Comparison of ENCODE assay signal across 12 cellular contexts in the genomic region with DNA sequence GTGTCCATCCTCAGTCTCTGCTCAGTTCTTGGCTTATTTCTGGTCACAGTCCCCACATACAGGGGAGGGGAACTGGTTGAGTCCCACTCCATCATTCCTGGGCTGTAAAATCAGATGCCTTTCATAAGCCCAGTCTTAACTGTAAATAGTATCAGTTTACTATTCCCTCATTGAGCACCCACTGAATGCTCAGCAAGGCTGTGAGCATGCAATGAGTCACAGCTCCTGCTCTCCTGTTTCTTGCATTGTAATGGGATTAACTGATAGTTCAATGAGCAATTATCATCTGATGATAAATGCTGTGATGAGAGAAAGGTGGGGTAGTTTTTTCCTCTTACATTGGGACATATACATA.
DNase-seq lines count a peak whose midpoint lies in the region; ATAC-seq and TF ChIP-seq lines count a peak whose summit lies in the region.
"Had no signal": no experiment of that assay in that cellular context is flagged by ENCODE, and none has a peak within 500 bp of the region (broad histone marks: within the 10 kb centered on the region; RNA-seq: fewer than 3 reads in every experiment).

No MANE protein-coding gene starts in this region.

- H2BK5ac ChIP-seq in mesendoderm (ENCODE audit: low read length): no peak overlapping the region

- H3K27ac Mint-ChIP-seq in dendritic cell treated with granulocyte-macrophage colony-stimulating factor and Interleukin-4, amounts not matched to agents 40 ng/mL and 50 ng/mL, for 4 days: peak overlapping the region; percentile 60

- no peak overlapping the region for H4K5ac ChIP-seq in mesendoderm (ENCODE audit: low read length)

- no peak overlapping the region for H3K4me3 Mint-ChIP-seq in dendritic cell treated with granulocyte-macrophage colony-stimulating factor and Interleukin-4, amounts not matched to agents 40 ng/mL and 50 ng/mL, for 4 days

- H3K4me3 ChIP-seq in BE2C (ENCODE audit: low read depth, low read length) (peak overlapping the region; percentile 8), mesendoderm (ENCODE audit: low read length) (no peak overlapping the region)
- H3K4me3 ChIP-seq: prostate gland, transverse colon had no signal

- peaks cover 55% of the 10 kb centered on the region for H3K4me1 Mint-ChIP-seq in dendritic cell treated with granulocyte-macrophage colony-stimulating factor and Interleukin-4, amounts not matched to agents 40 ng/mL and 50 ng/mL, for 4 days (ENCODE audit: low read depth)

- no peak overlapping the region for H3K9ac ChIP-seq in mesendoderm (ENCODE audit: low read length)

- no peak overlapping the region for H3K18ac ChIP-seq in mesendoderm (ENCODE audit: low read length)

- no peaks in the 10 kb centered on the region for H3K79me1 ChIP-seq in mesendoderm (ENCODE audit: low read length)

- H3K79me2 ChIP-seq in mesendoderm (ENCODE audit: control insufficient read depth, insufficient read depth, low read length): no peaks in the 10 kb centered on the region

- no peak overlapping the region for H4K8ac ChIP-seq in mesendoderm (ENCODE audit: low read depth, low read length)

- no peaks in the 10 kb centered on the region for H3K36me3 Mint-ChIP-seq in dendritic cell treated with granulocyte-macrophage colony-stimulating factor and Interleukin-4, amounts not matched to agents 40 ng/mL and 50 ng/mL, for 4 days (ENCODE audit: low read depth)

- H3K4ac ChIP-seq in mesendoderm (ENCODE audit: low read depth, low read length): no peak overlapping the region

- no peaks in the 10 kb centered on the region for H3K36me3 ChIP-seq in BE2C
- no peaks in the 10 kb centered on the region for H3K36me3 ChIP-seq in mesendoderm (ENCODE audit: control insufficient read depth, insufficient read depth, low read length)
- H3K36me3 ChIP-seq: prostate gland, transverse colon had no signal

- no peaks in the 10 kb centered on the region for H3K27me3 ChIP-seq in BE2C
- no peaks in the 10 kb centered on the region for H3K27me3 ChIP-seq in mesendoderm (ENCODE audit: insufficient read depth, low read length, poor library complexity)
- H3K27me3 ChIP-seq: transverse colon had no signal

- H2AK5ac ChIP-seq in mesendoderm (ENCODE audit: low read length): no peak overlapping the region

- H3K4me1 ChIP-seq in BE2C (peaks cover 17% of the 10 kb centered on the region), mesendoderm (ENCODE audit: control insufficient read depth, low read depth, low read length) (peaks cover 2% of the 10 kb centered on the region)
- H3K4me1 ChIP-seq: Caco-2, prostate gland had no signal

- TF ChIP-seq CTCF in BE2C (IDR thresholded peaks at IDR 0.05; ENCODE audit: low read depth, low read length): no peak

- no peak overlapping the region for H3K23ac ChIP-seq in mesendoderm (ENCODE audit: low read length)

- H3K4me2 ChIP-seq in mesendoderm (ENCODE audit: low read length): no peak overlapping the region

- H3K9me3 ChIP-seq in BE2C: no peaks in the 10 kb centered on the region
- H3K9me3 ChIP-seq: Caco-2, prostate gland, transverse colon had no signal

- no peak overlapping the region for H2BK120ac ChIP-seq in mesendoderm (ENCODE audit: low read depth, low read length)

- no peak overlapping the region for H3K56ac ChIP-seq in mesendoderm (ENCODE audit: low read length)

- peaks cover 3% of the 10 kb centered on the region for H3K27me3 Mint-ChIP-seq in dendritic cell treated with granulocyte-macrophage colony-stimulating factor and Interleukin-4, amounts not matched to agents 40 ng/mL and 50 ng/mL, for 4 days

- no peaks in the 10 kb centered on the region for H3K9me3 Mint-ChIP-seq in dendritic cell treated with granulocyte-macrophage colony-stimulating factor and Interleukin-4, amounts not matched to agents 40 ng/mL and 50 ng/mL, for 4 days

- DNase-seq in BE2C: peak; percentile 58
- peak; percentile 90 for DNase-seq in NCI-H226
- peak; percentile 55 for DNase-seq in mesendoderm
- no peak for DNase-seq in NCI-H2029 (lab: John Stamatoyannopoulos, UW)
- DNase-seq: NCI-H146, transverse colon had no signal

- no peak overlapping the region for H2BK15ac ChIP-seq in mesendoderm (replicated peaks; ENCODE audit: low read depth)

- ATAC-seq in GM19035 (IDR thresholded peaks at IDR 0.05; ENCODE audit: unreplicated experiment): no peak
- ATAC-seq in GM19351 (IDR thresholded peaks at IDR 0.05; ENCODE audit: unreplicated experiment): no peak
- ATAC-seq in GM18861 (IDR thresholded peaks at IDR 0.05; ENCODE audit: unreplicated experiment): no peak

- intact Hi-C loops in dendritic cell treated with granulocyte-macrophage colony-stimulating factor and Interleukin-4, amounts not matched to agents 40 ng/mL and 50 ng/mL, for 4 days (cut with micrococcal nuclease): no loop called here

- H3K27ac ChIP-seq in mesendoderm (ENCODE audit: low read depth, low read length): no peak overlapping the region
- H3K27ac ChIP-seq: prostate gland, transverse colon had no signal
